In genomic region chr12:80589091-80589490, GRCh38 we compare ENCODE assay signal across 1 cellular context.
TF ChIP-seq lines count a peak whose summit lies in the region.

No MANE protein-coding gene starts in this region.

TF ChIP-seq in SK-N-SH, 30 proteins besides CTCF, POLR2A, EP300 and RAD21 (continued from another document):
- TF ChIP-seq TEAD4 (IDR thresholded peaks at IDR 0.05; ENCODE audit: borderline replicate concordance, insufficient read depth) (no peak), MXI1 (IDR thresholded peaks at IDR 0.05; ENCODE audit: low read depth, low read length) (no peak), TAF1 (IDR thresholded peaks at IDR 0.05; ENCODE audit: borderline replicate concordance, low read depth, low read length) (no peak), MEF2A (IDR thresholded peaks at IDR 0.05; ENCODE audit: borderline replicate concordance, low read depth) (no peak)
